Comparison of ENCODE assay signal across 25 cellular contexts in genomic region chr3:183013857-183014256, GRCh38.
"Had no signal": no experiment of that assay in that cellular context is flagged by ENCODE, and none has a peak within 500 bp of the region (broad histone marks: within the 10 kb centered on the region; RNA-seq: fewer than 3 reads in every experiment).

No MANE protein-coding gene starts in this region.

- H3K27ac ChIP-seq: adrenal gland, SJCRH30, WERI-Rb-1 had no signal

- H3K27me3 ChIP-seq: adrenal gland, SJCRH30 had no signal

- ATAC-seq: activated CD8-positive, alpha-beta T cell treated with anti-CD3 and anti-CD28 coated beads for 36 hours; Panc1; Right ventricle myocardium inferior had no signal

- H3K4me3 ChIP-seq: adrenal gland, SJCRH30 had no signal

- H3K9me3 ChIP-seq: adrenal gland, SJCRH30 had no signal

- FAIRE-seq: colon, TTC549 had no signal

- H3K4me1 ChIP-seq: adrenal gland, SJCRH30 had no signal

- H3K9me3 Mint-ChIP-seq: activated CD8-positive, alpha-beta T cell treated with anti-CD3 and anti-CD28 coated beads for 36 hours; activated naive CD8-positive, alpha-beta T cell treated with anti-CD3 and anti-CD28 coated beads, Interleukin-2, amount 10 ng/mL, durations not matched to agents 7 days and 5 days; T-helper 1 cell treated with Interleukin-12 subunit alpha and Interleukin-12 subunit beta and Interleukin-4 antibody, amounts not matched to agents 30 μg/mL and 1 μg/mL, for 36 hours had no signal

- H3K4me3 Mint-ChIP-seq: activated CD8-positive, alpha-beta T cell treated with anti-CD3 and anti-CD28 coated beads for 36 hours; activated naive CD8-positive, alpha-beta T cell treated with anti-CD3 and anti-CD28 coated beads, Interleukin-2, amount 10 ng/mL, durations not matched to agents 7 days and 5 days; T-helper 1 cell treated with Interleukin-12 subunit alpha and Interleukin-12 subunit beta and Interleukin-4 antibody, amounts not matched to agents 30 μg/mL and 1 μg/mL, for 36 hours had no signal

- H3K27me3 Mint-ChIP-seq: activated CD8-positive, alpha-beta T cell treated with anti-CD3 and anti-CD28 coated beads for 36 hours; activated naive CD8-positive, alpha-beta T cell treated with anti-CD3 and anti-CD28 coated beads, Interleukin-2, amount 10 ng/mL, durations not matched to agents 7 days and 5 days had no signal

- DNase-seq: activated CD4-positive, alpha-beta T cell treated with anti-CD3 and anti-CD28 coated beads for 4 hours; activated CD8-positive, alpha-beta memory T cell treated with anti-CD3 and anti-CD28 coated beads, Interleukin-2, amount 50 U/mL, for 4 hours; activated CD8-positive, alpha-beta T cell treated with anti-CD3 and anti-CD28 coated beads for 36 hours; activated naive CD4-positive, alpha-beta T cell treated with anti-CD3 and anti-CD28 coated beads, Interleukin-2, amount 50 U/mL, for 16 hours; activated naive CD8-positive, alpha-beta T cell treated with anti-CD3 and anti-CD28 coated beads, Interleukin-2, amount 10 ng/mL, durations not matched to agents 7 days and 5 days; adrenal gland; anterior cingulate cortex; cerebellar nuclear complex; KG1; NCI-H1048; NCI-H146; NCI-H187 treated with DMSO at 0.1 percent for 48 hours; NCI-H2081 treated with DMSO at 0.1 percent for 48 hours; NCI-H2171; NCI-H2227 treated with DMSO at 0.1 percent for 48 hours; NCI-H526; NCI-H774; RPMI8226; SJCRH30; WERI-Rb-1 had no signal

- H3K27ac Mint-ChIP-seq: activated CD8-positive, alpha-beta T cell treated with anti-CD3 and anti-CD28 coated beads for 36 hours; activated naive CD8-positive, alpha-beta T cell treated with anti-CD3 and anti-CD28 coated beads, Interleukin-2, amount 10 ng/mL, durations not matched to agents 7 days and 5 days; T-helper 1 cell treated with Interleukin-12 subunit alpha and Interleukin-12 subunit beta and Interleukin-4 antibody, amounts not matched to agents 30 μg/mL and 1 μg/mL, for 36 hours had no signal
